ENCODE assay signal across 19 cellular contexts in genomic region chr4:4991541-4992099, GRCh38. TPM values are rescaled to one million over a fixed set of nuclear protein-coding genes. Genes with fewer than 3 reads are reported as not detected.
DNase-seq lines count a peak whose midpoint lies in the region; ATAC-seq and TF ChIP-seq lines count a peak whose summit lies in the region.
"Had no signal": no experiment of that assay in that cellular context is flagged by ENCODE, and none has a peak within 500 bp of the region (broad histone marks: within the 10 kb centered on the region; RNA-seq: fewer than 3 reads in every experiment).

No MANE protein-coding gene starts in this region.

- H3K27ac ChIP-seq in esophagus squamous epithelium: peak overlapping the region in 3 of 4 donors; percentile 48 to 90 (median 76)
- H3K27ac ChIP-seq in uterus: peak overlapping the region; percentile 62 to 88
- no peak overlapping the region for H3K27ac ChIP-seq in foreskin keratinocyte
- H3K27ac ChIP-seq: 22Rv1, prostate gland, SK-N-MC had no signal

- ATAC-seq in activated naive CD8-positive, alpha-beta T cell treated with anti-CD3 and anti-CD28 coated beads, Interleukin-2, amount 50 U/mL, for 24 hours: peak; percentile 23
- ATAC-seq in HG03097 (IDR thresholded peaks at IDR 0.05; ENCODE audit: low FRiP score, unreplicated experiment) (no peak), foreskin keratinocyte (no peak)

- 63 to 85% methylated on average over 14 of the region's 14 CpGs for WGBS in esophagus squamous epithelium, 2 donors

- H3K4me1 Mint-ChIP-seq in activated naive CD8-positive, alpha-beta T cell treated with anti-CD3 and anti-CD28 coated beads, Interleukin-2, amount 50 U/mL, for 24 hours: no peaks in the 10 kb centered on the region
- peaks cover 4% of the 10 kb centered on the region for H3K4me1 Mint-ChIP-seq in activated naive CD8-positive, alpha-beta T cell treated with anti-CD3 and anti-CD28 coated beads for 36 hours
- H3K4me1 Mint-ChIP-seq in osteocyte (ENCODE audit: unreplicated experiment): peaks cover 22% of the 10 kb centered on the region

- H3K27me3 Mint-ChIP-seq in activated naive CD8-positive, alpha-beta T cell treated with anti-CD3 and anti-CD28 coated beads, Interleukin-2, amount 50 U/mL, for 24 hours: peaks cover 7% of the 10 kb centered on the region
- H3K27me3 Mint-ChIP-seq in activated naive CD8-positive, alpha-beta T cell treated with anti-CD3 and anti-CD28 coated beads for 36 hours: peaks cover 15% of the 10 kb centered on the region
- no peaks in the 10 kb centered on the region for H3K27me3 Mint-ChIP-seq in osteocyte (ENCODE audit: unreplicated experiment)

- H3K27me3 ChIP-seq in esophagus squamous epithelium: peaks cover 0 to 22% (median 0%) of the 10 kb centered on the region in 4 donors
- H3K27me3 ChIP-seq in uterus: no peaks in the 10 kb centered on the region
- H3K27me3 ChIP-seq in foreskin keratinocyte: peaks cover 6% of the 10 kb centered on the region

- H3K4me3 ChIP-seq in esophagus squamous epithelium: no peak overlapping the region
- no peak overlapping the region for H3K4me3 ChIP-seq in uterus
- H3K4me3 ChIP-seq: prostate gland, SK-N-MC had no signal

- no peak overlapping the region for H3K4me3 Mint-ChIP-seq in activated naive CD8-positive, alpha-beta T cell treated with anti-CD3 and anti-CD28 coated beads, Interleukin-2, amount 50 U/mL, for 24 hours
- no peak overlapping the region for H3K4me3 Mint-ChIP-seq in activated naive CD8-positive, alpha-beta T cell treated with anti-CD3 and anti-CD28 coated beads for 36 hours
- H3K4me3 Mint-ChIP-seq in osteocyte (ENCODE audit: unreplicated experiment): peak overlapping the region; percentile 17
- H3K4me3 Mint-ChIP-seq: brain, naive B cell had no signal

- peaks cover 0 to 28% (median 9%) of the 10 kb centered on the region in 3 donors for H3K4me1 ChIP-seq in esophagus squamous epithelium
- peaks cover 0 to 8% of the 10 kb centered on the region in 2 donors for H3K4me1 ChIP-seq in uterus
- no peaks in the 10 kb centered on the region for H3K4me1 ChIP-seq in foreskin keratinocyte
- H3K4me1 ChIP-seq: prostate gland had no signal

- H3K9me3 Mint-ChIP-seq in activated naive CD8-positive, alpha-beta T cell treated with anti-CD3 and anti-CD28 coated beads, Interleukin-2, amount 50 U/mL, for 24 hours: no peaks in the 10 kb centered on the region
- H3K9me3 Mint-ChIP-seq in activated naive CD8-positive, alpha-beta T cell treated with anti-CD3 and anti-CD28 coated beads for 36 hours: no peaks in the 10 kb centered on the region
- no peaks in the 10 kb centered on the region for H3K9me3 Mint-ChIP-seq in osteocyte (ENCODE audit: unreplicated experiment)
- H3K9me3 Mint-ChIP-seq: brain, naive B cell had no signal

- DNase-seq in activated naive CD8-positive, alpha-beta T cell treated with anti-CD3 and anti-CD28 coated beads, Interleukin-2, amount 50 U/mL, for 24 hours: no peak
- DNase-seq in activated naive CD8-positive, alpha-beta T cell treated with anti-CD3 and anti-CD28 coated beads for 36 hours: no peak
- DNase-seq in esophagus squamous epithelium (lab: John Stamatoyannopoulos, UW) (no peak), osteocyte (ENCODE audit: extremely low spot score, unreplicated experiment) (no peak), uterus (no peak), ecto neural progenitor cell (ENCODE audit: low spot score) (no peak), foreskin keratinocyte (no peak)
- DNase-seq: activated CD4-positive, alpha-beta T cell treated with anti-CD3 and anti-CD28 coated beads for 4 hours; activated CD8-positive, alpha-beta memory T cell treated with anti-CD3 and anti-CD28 coated beads, Interleukin-2, amount 50 U/mL, for 48 hours; activated naive CD4-positive, alpha-beta T cell treated with Interleukin-2 at 50 U/mL for 16 hours; DMS 273 treated with DMSO at 0.1 percent for 48 hours; naive B cell; NCI-H1048; OCI-M1 had no signal

- H3K36me3 Mint-ChIP-seq in activated naive CD8-positive, alpha-beta T cell treated with anti-CD3 and anti-CD28 coated beads, Interleukin-2, amount 50 U/mL, for 24 hours (ENCODE audit: low read depth): no peaks in the 10 kb centered on the region
- H3K36me3 Mint-ChIP-seq in activated naive CD8-positive, alpha-beta T cell treated with anti-CD3 and anti-CD28 coated beads for 36 hours: no peaks in the 10 kb centered on the region
- H3K36me3 Mint-ChIP-seq in osteocyte (ENCODE audit: unreplicated experiment): no peaks in the 10 kb centered on the region
- H3K36me3 Mint-ChIP-seq: brain, naive B cell had no signal

- TF ChIP-seq CTCF in esophagus squamous epithelium (IDR thresholded peaks at IDR 0.05) (no peak), osteocyte (IDR thresholded peaks at IDR 0.05) (no peak), uterus (IDR thresholded peaks at IDR 0.05) (no peak), foreskin keratinocyte (conservative IDR thresholded peaks at IDR 0.05) (no peak)

- H3K9me3 ChIP-seq in esophagus squamous epithelium (no peaks in the 10 kb centered on the region), uterus (no peaks in the 10 kb centered on the region)
- H3K9me3 ChIP-seq: prostate gland had no signal

- H3K36me3 ChIP-seq in esophagus squamous epithelium (no peaks in the 10 kb centered on the region), uterus (no peaks in the 10 kb centered on the region)
- H3K36me3 ChIP-seq: prostate gland had no signal

- H3K27ac Mint-ChIP-seq in activated naive CD8-positive, alpha-beta T cell treated with anti-CD3 and anti-CD28 coated beads, Interleukin-2, amount 50 U/mL, for 24 hours: no peak overlapping the region
- no peak overlapping the region for H3K27ac Mint-ChIP-seq in activated naive CD8-positive, alpha-beta T cell treated with anti-CD3 and anti-CD28 coated beads for 36 hours
- peak overlapping the region; percentile 94 for H3K27ac Mint-ChIP-seq in osteocyte (ENCODE audit: unreplicated experiment)

- intact Hi-C loops in esophagus squamous epithelium (cut with DNase I): no loop called here
- intact Hi-C loops in uterus (cut with DNase I; ENCODE audit: low total_unique reads): no loop called here

- TF ChIP-seq POLR2A in esophagus squamous epithelium (IDR thresholded peaks at IDR 0.05) (no peak), uterus (IDR thresholded peaks at IDR 0.05) (no peak)

RNA-seq across cellular contexts. Expression of gene CYTL1, which starts 27.6 kb away (rescaled TPM):
- not detected for total RNA-seq in activated naive CD8-positive, alpha-beta T cell treated with anti-CD3 and anti-CD28 coated beads for 36 hours
- 1 to 10 TPM in 2 of 4 donors, not detected in 2; 1.0 to 2.5 TPM for total RNA-seq in esophagus squamous epithelium
- 82.4 and 86.8 TPM in 2 replicates for total RNA-seq in osteocyte
- 10 to 100 TPM in 2 of 4 donors, 1 to 10 TPM in 1, under 1 TPM in 1; 0.51 to 15.9 (median 9.8) TPM for total RNA-seq in uterus
- 0.42 TPM in 1 of 2 replicates, not detected in the other for total RNA-seq in foreskin keratinocyte
- 0.39 and 0.70 TPM in 2 replicates for polyA plus RNA-seq in foreskin keratinocyte

RNA-seq across cellular contexts. Expression of gene STK32B, which starts 59.7 kb away (rescaled TPM):
- total RNA-seq in activated naive CD8-positive, alpha-beta T cell treated with anti-CD3 and anti-CD28 coated beads for 36 hours: not detected
- total RNA-seq in esophagus squamous epithelium (1 to 10 TPM in 1 of 4 donors, under 1 TPM in 2, not detected in 1; 0.09 to 3.2 (median 0.38) TPM), osteocyte (44.3 and 46.9 TPM in 2 replicates), uterus (10 to 100 TPM in 1 of 4 donors, 1 to 10 TPM in 3; 3.0 to 33.8 (median 4.3) TPM), foreskin keratinocyte (7.7 and 8.3 TPM in 2 replicates)
- 4.5 and 5.0 TPM in 2 replicates for polyA plus RNA-seq in foreskin keratinocyte
